2 cellular contexts compared by ENCODE assay signal in the genomic region with DNA sequence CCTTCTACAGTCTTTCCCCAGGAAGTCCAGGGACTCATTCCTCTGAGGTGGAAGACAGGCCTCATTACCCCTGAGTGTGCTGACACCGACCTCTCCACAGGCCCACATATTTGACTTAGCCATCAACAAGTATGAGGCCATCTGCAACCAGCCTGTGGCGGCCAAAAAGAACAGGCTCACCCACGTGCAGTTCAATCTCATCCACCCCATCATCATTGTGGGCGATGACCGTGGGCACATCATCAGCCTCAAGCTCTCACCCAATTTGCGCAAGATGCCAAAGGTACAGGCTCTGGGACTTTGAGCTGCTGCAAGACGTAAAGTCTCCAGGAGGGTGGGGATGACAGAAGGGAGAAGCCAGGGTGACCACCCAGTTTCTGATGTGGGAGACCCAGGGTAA.
A peak's percentile ranks its signal among the peaks of the same experiment; 100 is the strongest.
TF ChIP-seq lines count a peak whose summit lies in the region.

No MANE protein-coding gene starts in this region.

TF ChIP-seq in HEK293, 187 proteins besides CTCF, POLR2A, EP300 and RAD21:
- no peak for TF ChIP-seq ZNF654 (tag by site-specific recombination; IDR thresholded peaks at IDR 0.05; ENCODE audit: low read depth)
- peak; percentile 92 for TF ChIP-seq ZFHX2 (tag by site-specific recombination; conservative IDR thresholded peaks at IDR 0.05)
- no peak for TF ChIP-seq ZNF596 (tag by site-specific recombination; IDR thresholded peaks at IDR 0.05)
- no peak for TF ChIP-seq ZNF549 (tag by site-specific recombination; IDR thresholded peaks at IDR 0.05)
- TF ChIP-seq ZNF670 (tag by site-specific recombination; IDR thresholded peaks at IDR 0.05; ENCODE audit: low read depth), result no peak
- TF ChIP-seq EGR2 (tag by site-specific recombination; IDR thresholded peaks at IDR 0.05; ENCODE audit: low read depth), result peak; percentile 91
- no peak for TF ChIP-seq ZNF791 (tag by site-specific recombination; IDR thresholded peaks at IDR 0.05)
- TF ChIP-seq ZEB2 (tag by site-specific recombination; IDR thresholded peaks at IDR 0.05), result no peak

TF ChIP-seq in H1, 55 proteins besides CTCF, POLR2A, EP300 and RAD21:
- TF ChIP-seq SIN3A (conservative IDR thresholded peaks at IDR 0.05 in 1 of 2, IDR thresholded peaks at IDR 0.05 in 1 of 2; ENCODE audit: low read depth in 1 of 2, low read length in 2 of 2), result no peak
- TF ChIP-seq HDAC6 (IDR thresholded peaks at IDR 0.05; ENCODE audit: low read depth, low read length), result no peak
- no peak for TF ChIP-seq GABPA (IDR thresholded peaks at IDR 0.05; ENCODE audit: borderline replicate concordance, insufficient read depth, low read length)
- no peak for TF ChIP-seq BCL11A (IDR thresholded peaks at IDR 0.05; ENCODE audit: low read depth in 2 of 2, low read length in 2 of 2)
- TF ChIP-seq EZH2 (IDR thresholded peaks at IDR 0.05; ENCODE audit: low read depth, low read length, severe bottlenecking), result no peak
- no peak for TF ChIP-seq MAFK (IDR thresholded peaks at IDR 0.05; ENCODE audit: low read depth, low read length)
